ENCODE assay signal across 23 cellular contexts in the genomic region with DNA sequence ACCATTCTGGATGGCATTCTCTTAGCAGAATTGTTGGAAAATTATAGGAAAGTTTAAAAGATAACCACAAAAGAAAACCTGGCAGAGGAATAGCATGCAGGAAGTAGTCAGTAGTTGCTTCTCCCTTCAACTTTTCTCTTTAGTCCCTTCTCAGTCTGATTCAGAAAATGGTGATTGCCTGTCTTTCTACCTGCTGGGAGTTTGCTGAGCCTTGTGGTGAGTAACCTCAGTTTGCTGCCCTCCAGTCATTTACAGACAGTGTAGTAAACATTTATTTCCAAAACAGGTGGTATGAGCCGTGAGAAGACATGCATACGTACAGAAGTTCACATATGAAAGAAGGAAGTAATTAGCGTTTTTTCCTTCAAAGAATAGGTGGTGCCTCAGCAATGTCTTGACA.
DNase-seq lines count a peak whose midpoint lies in the region; ATAC-seq, FAIRE-seq and TF ChIP-seq lines count a peak whose summit lies in the region.
"Had no signal": no experiment of that assay in that cellular context is flagged by ENCODE, and none has a peak within 500 bp of the region (broad histone marks: within the 10 kb centered on the region; RNA-seq: fewer than 3 reads in every experiment).

No MANE protein-coding gene starts in this region.

- H3K36me3 ChIP-seq in Panc1 (ENCODE audit: control insufficient read depth, insufficient read depth, low read length), result no peaks in the 10 kb centered on the region
- H3K36me3 ChIP-seq in bronchial epithelial cell (ENCODE audit: control insufficient read depth, insufficient read depth, low read length), result no peaks in the 10 kb centered on the region
- no peaks in the 10 kb centered on the region for H3K36me3 ChIP-seq in OCI-LY7 (ENCODE audit: insufficient read depth, low read length)
- no peaks in the 10 kb centered on the region for H3K36me3 ChIP-seq in tibial artery

- CTCF ChIA-PET in Panc1 (lab: Charles Lee), result no interaction called here
- CTCF ChIA-PET in OCI-LY7 (lab: Charles Lee; ENCODE audit: unreplicated experiment), result no interaction called here

- H3K27ac ChIP-seq in Panc1 (ENCODE audit: low read length) (peak overlapping the region; percentile 23; the same call in 1 of the 2 replicates), OCI-LY7 (ENCODE audit: low read depth, low read length, poor library complexity, severe bottlenecking) (no peak overlapping the region), tibial artery (no peak overlapping the region)
- H3K27ac ChIP-seq: KMS-11, SK-N-MC had no signal

- DNase-seq in Panc1 (ENCODE audit: low read depth, low spot score) (no peak), bronchial epithelial cell (ENCODE audit: low read depth) (peak; percentile 55), left colon (no peak), OCI-LY7 (ENCODE audit: low spot score) (no peak), tibial artery (no peak), T-helper 9 cell (no peak), H54 (ENCODE audit: insufficient read length, low spot score) (no peak)
- DNase-seq: CD8-positive, alpha-beta memory T cell; DMS79 treated with DMSO at 0.1 percent for 48 hours; GF-D8; H7; IMR-90; MM.1S; NCI-H1048; NCI-H1417 treated with DMSO at 0.1 percent for 48 hours; NCI-H1694 treated with DMSO at 0.1 percent for 48 hours; NCI-H2081; NCI-H2227 treated with DMSO at 0.1 percent for 48 hours; NCI-H526 treated with DMSO at 0.1 percent for 48 hours; SIG-M5 had no signal

- H2AFZ ChIP-seq in OCI-LY7 (ENCODE audit: low read length), result no peak overlapping the region

- intact Hi-C loops in Panc1 (cut with micrococcal nuclease; ENCODE audit: unreplicated experiment) (loop anchor here (5.0 kb wide), 1 partner anchor 149 kb away; no protein-coding TSS in a partner anchor), left colon (cut with DNase I, micrococcal nuclease) (no loop called here), OCI-LY7 (cut with micrococcal nuclease; ENCODE audit: unreplicated experiment) (loop anchor here (5.0 to 10.0 kb wide), 2 partner anchors 149 to 206 kb away; no protein-coding TSS in a partner anchor), tibial artery (cut with DNase I; ENCODE audit: low total_unique reads) (no loop called here)

- in situ Hi-C loops in Panc1 (cut with HindIII; ENCODE audit: low pct_unique_long_range_greater_than_20kb, low sequenced_read_pairs), result no loop called here

- POLR2A ChIA-PET in Panc1 (lab: Charles Lee), result no interaction called here
- POLR2A ChIA-PET in OCI-LY7 (lab: Charles Lee), result no interaction called here

- no peak for ATAC-seq in Panc1
- ATAC-seq in left colon, result peak; percentile 21

- TF ChIP-seq CTCF in Panc1 (IDR thresholded peaks at IDR 0.05), result no peak
- TF ChIP-seq CTCF in bronchial epithelial cell (IDR thresholded peaks at IDR 0.05; ENCODE audit: insufficient read depth, low read length, severe bottlenecking), result no peak
- no peak for TF ChIP-seq CTCF in OCI-LY7 (conservative IDR thresholded peaks at IDR 0.05; ENCODE audit: low read length)
- TF ChIP-seq CTCF in tibial artery (IDR thresholded peaks at IDR 0.05), result no peak

- no peak for TF ChIP-seq POLR2A in H54 (IDR thresholded peaks at IDR 0.05; ENCODE audit: low read depth, low read length)

- H3K27me3 ChIP-seq in Panc1 (ENCODE audit: control insufficient read depth, insufficient read depth, low read length) (no peaks in the 10 kb centered on the region), bronchial epithelial cell (ENCODE audit: control insufficient read depth, insufficient read depth, low read length) (no peaks in the 10 kb centered on the region), tibial artery (no peaks in the 10 kb centered on the region)

- no peaks in the 10 kb centered on the region for H3K79me2 ChIP-seq in OCI-LY7 (ENCODE audit: insufficient read depth, low read depth, low read length)

- no peak overlapping the region for H3K4me2 ChIP-seq in OCI-LY7 (ENCODE audit: low read length)
- H3K4me2 ChIP-seq: KMS-11 had no signal

- H3K9me2 ChIP-seq in OCI-LY7 (ENCODE audit: insufficient read depth, low read length), result no peaks in the 10 kb centered on the region

- H3K9me3 ChIP-seq in Panc1 (ENCODE audit: control insufficient read depth, insufficient read depth, low read depth, low read length) (no peaks in the 10 kb centered on the region), OCI-LY7 (ENCODE audit: low read length) (no peaks in the 10 kb centered on the region), tibial artery (no peaks in the 10 kb centered on the region)

- H3K4me3 ChIP-seq in Panc1 (ENCODE audit: low read depth in 2 of 2, low read length in 2 of 2) (no peak overlapping the region), bronchial epithelial cell (ENCODE audit: low read depth, low read length) (no peak overlapping the region), OCI-LY7 (ENCODE audit: low read depth, low read length, poor library complexity, severe bottlenecking) (no peak overlapping the region), tibial artery (no peak overlapping the region)
- H3K4me3 ChIP-seq: SK-N-MC had no signal

- no peaks in the 10 kb centered on the region for H4K20me1 ChIP-seq in OCI-LY7 (ENCODE audit: insufficient read depth, low read length)

- BruUV-seq in Panc1 (replicated peaks; lab: Mats Ljungman, UMichigan) (no TSS peak), OCI-LY7 (replicated peaks; lab: Mats Ljungman, UMichigan) (no TSS peak)

- FAIRE-seq in bronchial epithelial cell (lab: Jason Lieb, UNC) (no peak), H54 (lab: Jason Lieb, UNC) (no peak)
- FAIRE-seq: RCC 7860 had no signal

- H3K4me1 ChIP-seq in Panc1 (ENCODE audit: control insufficient read depth, insufficient read depth, low read length) (no peaks in the 10 kb centered on the region), OCI-LY7 (ENCODE audit: insufficient read depth, low read length, poor library complexity, severe bottlenecking) (no peaks in the 10 kb centered on the region), tibial artery (no peaks in the 10 kb centered on the region)

Comparison
In these comparisons a context has a peak if more than half of its experiments do, and no peak if none do; other contexts are left out.
1. intact Hi-C loops: an anchor here in Panc1 (5.0 kb wide) and OCI-LY7 (5.0 to 10.0 kb wide); none called in left colon and tibial artery.